1 cellular context compared by ENCODE assay signal in the genomic region with DNA sequence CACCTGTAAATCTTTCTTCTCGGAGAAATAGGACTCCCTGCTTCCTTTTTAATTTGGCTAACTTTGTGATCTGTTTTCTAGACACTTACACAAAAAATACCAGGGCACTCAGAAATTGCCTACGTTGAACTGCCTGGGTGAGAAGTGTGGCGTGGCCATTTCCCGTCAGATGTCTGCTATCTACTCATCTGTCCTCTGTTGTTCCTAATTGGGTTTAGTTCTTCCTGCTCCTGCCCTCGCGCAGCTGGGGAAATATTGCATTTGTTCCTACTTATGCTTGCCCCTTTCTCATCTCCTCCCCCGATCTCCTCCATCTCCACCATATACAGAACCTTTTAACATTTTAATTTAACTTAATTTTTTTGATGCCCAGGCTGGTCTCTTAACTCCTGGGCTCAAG.
TF ChIP-seq lines count a peak whose summit lies in the region.

No MANE protein-coding gene starts in this region.

TF ChIP-seq in GM12878, 131 proteins besides CTCF, POLR2A, EP300 and RAD21 (continued from another document):
- TF ChIP-seq SUPT20H (IDR thresholded peaks at IDR 0.05; ENCODE audit: borderline replicate concordance, control insufficient read depth, low read depth, low read length) (no peak), NFXL1 (IDR thresholded peaks at IDR 0.05; ENCODE audit: borderline replicate concordance) (no peak)
